In the genomic region with DNA sequence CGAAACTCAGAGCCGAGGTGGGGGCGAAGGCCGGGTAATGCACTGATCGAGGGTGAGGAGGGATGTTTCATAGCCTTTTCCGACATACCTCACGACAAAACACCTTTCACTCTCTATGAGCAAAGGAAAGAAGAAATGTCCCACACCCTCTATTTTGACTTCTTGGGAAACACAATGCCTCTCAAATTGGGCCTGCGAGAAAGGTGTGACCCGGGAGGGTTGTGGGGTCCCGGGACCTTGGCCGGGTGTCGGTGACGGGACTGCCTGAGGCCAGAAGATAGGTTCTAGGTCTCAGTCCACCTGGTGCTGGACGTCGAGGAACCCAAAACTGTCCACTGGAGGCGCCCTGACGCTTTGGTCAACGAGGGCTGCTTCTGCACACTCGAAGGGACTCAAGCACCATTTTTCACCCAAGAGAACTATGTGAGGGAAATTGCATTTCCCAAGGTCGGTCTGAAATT, we compare ENCODE assay signal across 9 cellular contexts.
A peak's percentile ranks its signal among the peaks of the same experiment; 100 is the strongest.
DNase-seq lines count a peak whose midpoint lies in the region; ATAC-seq and TF ChIP-seq lines count a peak whose summit lies in the region.
"Had no signal": no experiment of that assay in that cellular context is flagged by ENCODE, and none has a peak within 500 bp of the region (broad histone marks: within the 10 kb centered on the region; RNA-seq: fewer than 3 reads in every experiment).

No MANE protein-coding gene starts in this region.

- ATAC-seq in HG03175 (IDR thresholded peaks at IDR 0.05; ENCODE audit: unreplicated experiment) (no peak), HG03457 (IDR thresholded peaks at IDR 0.05; ENCODE audit: unreplicated experiment) (no peak), GM18867 (IDR thresholded peaks at IDR 0.05; ENCODE audit: unreplicated experiment) (no peak)

- no peaks in the 10 kb centered on the region for H3K9me3 ChIP-seq in mucosa of stomach (ENCODE audit: control insufficient read depth, low read length)

- H3K27me3 ChIP-seq in mucosa of stomach (ENCODE audit: control insufficient read depth, insufficient read depth, low read length): peaks cover 92% of the 10 kb centered on the region

- no peaks in the 10 kb centered on the region for H3K36me3 ChIP-seq in mucosa of stomach (ENCODE audit: control insufficient read depth, insufficient read depth, low read length)

- H3K27ac ChIP-seq in coronary artery: no peak overlapping the region
- H3K27ac ChIP-seq: KMS-11 had no signal

- peak; percentile 52 for DNase-seq in AG20443 (ENCODE audit: low spot score)
- DNase-seq in GM12864 (ENCODE audit: low read depth): no peak
- DNase-seq in OCI-M1 (lab: John Stamatoyannopoulos, UW): peak; percentile 88
- no peak for DNase-seq in coronary artery (ENCODE audit: low spot score)

- TF ChIP-seq CTCF in GM12864 (IDR thresholded peaks at IDR 0.05; ENCODE audit: low read depth, low read length, missing control alignments) (peak; percentile 54), coronary artery (IDR thresholded peaks at IDR 0.05) (no peak)

- H3K4me3 ChIP-seq in GM12864 (ENCODE audit: low read depth, low read length): no peak overlapping the region
- peak overlapping the region; percentile 65 for H3K4me3 ChIP-seq in coronary artery
- peak overlapping the region; percentile 36 for H3K4me3 ChIP-seq in mucosa of stomach (ENCODE audit: low read length)

- no peak overlapping the region for H3K9ac ChIP-seq in mucosa of stomach (ENCODE audit: low read length)
- H3K9ac ChIP-seq: KMS-11 had no signal

- peaks cover 49% of the 10 kb centered on the region for H3K4me1 ChIP-seq in mucosa of stomach (ENCODE audit: control insufficient read depth, insufficient read depth, low read length)

Comparison
In these comparisons a context has a peak if more than half of its experiments do, and no peak if none do; other contexts are left out.
1. DNase-seq: peak in AG20443 (single experiment) and OCI-M1 (single experiment); none in GM12864 (single experiment) and coronary artery (single experiment).